ENCODE assay signal across 8 cellular contexts in the genomic region with DNA sequence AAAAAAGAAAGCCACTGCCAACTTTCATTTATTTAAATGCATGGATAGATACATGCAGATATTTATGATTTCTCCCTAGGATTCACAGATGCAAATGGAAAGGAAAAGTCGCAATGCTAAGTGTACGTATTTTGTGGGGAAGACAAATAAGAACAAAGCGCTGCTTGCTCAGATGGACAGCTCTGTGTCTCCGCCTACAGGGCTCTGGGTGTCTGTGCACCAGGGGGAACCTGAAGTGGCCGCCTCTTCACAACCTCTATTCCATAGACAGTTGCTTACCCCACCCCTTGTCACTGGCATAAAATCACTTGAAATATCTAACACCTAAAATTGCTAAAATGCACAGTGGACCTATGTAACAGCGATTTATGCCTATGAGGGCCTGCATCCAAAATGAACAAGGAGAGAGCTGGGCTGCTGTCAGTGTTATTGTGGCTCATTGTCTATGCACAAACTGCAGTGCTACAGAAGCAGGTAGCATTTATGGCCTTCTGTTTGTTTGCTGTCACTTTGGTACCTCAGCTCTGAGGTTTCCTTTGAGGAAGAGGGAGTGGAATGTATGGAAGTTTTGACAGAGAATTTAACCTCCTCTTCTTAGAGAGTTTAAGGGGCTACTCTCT. TPM values are rescaled to one million over a fixed set of nuclear protein-coding genes. Genes with fewer than 3 reads are reported as not detected.
A peak's percentile ranks its signal among the peaks of the same experiment; 100 is the strongest.
DNase-seq lines count a peak whose midpoint lies in the region; ATAC-seq and TF ChIP-seq lines count a peak whose summit lies in the region.

No MANE protein-coding gene starts in this region.

- H3K9me2 ChIP-seq in DOHH2 (replicated peaks; ENCODE audit: control insufficient read depth, low read length) (no peaks in the 10 kb centered on the region), HCT116 (ENCODE audit: insufficient read depth) (no peaks in the 10 kb centered on the region), OCI-LY1 (ENCODE audit: low read depth, low read length) (no peaks in the 10 kb centered on the region)

- H3K4me3 ChIP-seq in DOHH2 (ENCODE audit: low read length) (no peak overlapping the region), HCT116 (replicated peaks in 1 of 2; ENCODE audit: low read depth in 1 of 2, low read length in 2 of 2) (no peak overlapping the region), OCI-LY1 (ENCODE audit: low read depth, low read length, poor library complexity, severe bottlenecking) (no peak overlapping the region)

- H3K4me1 ChIP-seq in DOHH2 (ENCODE audit: control insufficient read depth, low read length): no peaks in the 10 kb centered on the region
- H3K4me1 ChIP-seq in HCT116 (ENCODE audit: control insufficient read depth in 1 of 2, insufficient read depth in 2 of 2, low read length in 2 of 2): no peaks in the 10 kb centered on the region
- no peaks in the 10 kb centered on the region for H3K4me1 ChIP-seq in OCI-LY1 (ENCODE audit: insufficient read depth, low read length, severe bottlenecking)

- BruUV-seq in HCT116 (replicated peaks; lab: Mats Ljungman, UMichigan): no TSS peak

- no peaks in the 10 kb centered on the region for H3K27me3 ChIP-seq in DOHH2 (ENCODE audit: control insufficient read depth, low read length)
- peaks cover 50% of the 10 kb centered on the region for H3K27me3 ChIP-seq in HCT116 (ENCODE audit: insufficient read depth, low read length)
- no peaks in the 10 kb centered on the region for H3K27me3 ChIP-seq in OCI-LY1 (ENCODE audit: insufficient read depth, low read length)

- H3K9ac ChIP-seq in HCT116 (ENCODE audit: low read length) (no peak overlapping the region), OCI-LY1 (ENCODE audit: low read length) (no peak overlapping the region)

- H3K79me2 ChIP-seq in DOHH2 (ENCODE audit: control insufficient read depth, low read length): no peaks in the 10 kb centered on the region
- no peaks in the 10 kb centered on the region for H3K79me2 ChIP-seq in HCT116 (ENCODE audit: insufficient read depth, low read length)
- H3K79me2 ChIP-seq in OCI-LY1 (ENCODE audit: insufficient read depth, low read length): no peaks in the 10 kb centered on the region

- TF ChIP-seq CTCF in DOHH2 (IDR thresholded peaks at IDR 0.05; ENCODE audit: low read depth, low read length, poor library complexity, severe bottlenecking): peak; percentile 57
- TF ChIP-seq CTCF in HCT116 (IDR thresholded peaks at IDR 0.05 in 2 of 3, conservative IDR thresholded peaks at IDR 0.05 in 1 of 3; ENCODE audit: borderline replicate concordance in 1 of 3, insufficient read depth in 1 of 3, low read depth in 2 of 3, low read length in 2 of 3): peak; percentile 37 to 73 (median 62); a peak in 5 of 6 replicates
- peak; percentile 61 for TF ChIP-seq CTCF in OCI-LY1 (IDR thresholded peaks at IDR 0.05; ENCODE audit: low read length)

- intact Hi-C loops in HCT116 (cut with micrococcal nuclease): loop anchor here (5.0 kb wide), 2 partner anchors 462 to 562 kb away; no protein-coding TSS in a partner anchor

- H3K9me3 ChIP-seq in DOHH2 (ENCODE audit: control insufficient read depth, insufficient read depth, low read length) (no peaks in the 10 kb centered on the region), HCT116 (ENCODE audit: control insufficient read depth in 1 of 2, insufficient read depth in 1 of 2, low read depth in 1 of 2, low read length in 2 of 2) (no peaks in the 10 kb centered on the region), OCI-LY1 (ENCODE audit: low read length) (no peaks in the 10 kb centered on the region)

- CTCF ChIA-PET in HCT116 (lab: Charles Lee): interaction anchor here (0.6 to 1.1 kb wide), 2 partner anchors 462 to 562 kb away, joined by 3 to 4 read pairs; no protein-coding TSS in a partner anchor

- H3K36me3 ChIP-seq in DOHH2 (ENCODE audit: control insufficient read depth, low read length) (no peaks in the 10 kb centered on the region), HCT116 (ENCODE audit: control insufficient read depth in 1 of 2, insufficient read depth in 2 of 2, low read length in 2 of 2) (no peaks in the 10 kb centered on the region), OCI-LY1 (ENCODE audit: insufficient read depth, low read length) (no peaks in the 10 kb centered on the region)

- no peak for TF ChIP-seq POLR2A in HCT116 (IDR thresholded peaks at IDR 0.05; ENCODE audit: borderline replicate concordance, extremely low read depth, insufficient read depth, insufficient read length)

- peak; percentile 85 for ATAC-seq in HCT116
- ATAC-seq in GM18517 (IDR thresholded peaks at IDR 0.05; ENCODE audit: unreplicated experiment): no peak

- DNase-seq in HCT116 (ENCODE audit: low read depth, low spot score): peak; percentile 10
- DNase-seq in activated T-cell treated with anti-CD3 and anti-CD28 coated beads, Interleukin-2, amount 50 U/mL, for 48 hours: peak; percentile 50 to 59
- peak; percentile 18 for DNase-seq in fibroblast of the conjunctiva (ENCODE audit: low read depth)
- peak; percentile 63 for DNase-seq in retina
- no peak for DNase-seq in NCI-H187 treated with DMSO at 0.1 percent for 48 hours (lab: John Stamatoyannopoulos, UW)

- POLR2A ChIA-PET in HCT116 (lab: Charles Lee): no interaction called here

- H3K4me2 ChIP-seq in DOHH2 (ENCODE audit: low read length) (no peak overlapping the region), HCT116 (ENCODE audit: low read length) (0 out of 2 replicates have a peak overlapping the region, but pooled peaks have one; percentile 14), OCI-LY1 (ENCODE audit: low read length) (no peak overlapping the region)

- H3K27ac ChIP-seq in DOHH2 (ENCODE audit: low read depth, low read length): no peak overlapping the region
- H3K27ac ChIP-seq in HCT116 (ENCODE audit: low read depth, low read length): no peak overlapping the region
- H3K27ac ChIP-seq in OCI-LY1 (ENCODE audit: low read depth, low read length, poor library complexity, severe bottlenecking): no peak overlapping the region

- RAD21 ChIA-PET in HCT116 (lab: Charles Lee; ENCODE audit: low non-redundant PET in 1 of 2, low total read pairs in 2 of 2, uncharacterized antibody in 2 of 2, unreplicated experiment in 2 of 2): no interaction called here

- no peak overlapping the region for H2AFZ ChIP-seq in HCT116 (ENCODE audit: low read depth, low read length, poor library complexity, severe bottlenecking)
- H2AFZ ChIP-seq in OCI-LY1 (ENCODE audit: low read length): no peak overlapping the region

- no peaks in the 10 kb centered on the region for H4K20me1 ChIP-seq in DOHH2 (ENCODE audit: control insufficient read depth, insufficient read depth, low read depth, low read length)
- H4K20me1 ChIP-seq in HCT116 (ENCODE audit: insufficient read depth): no peaks in the 10 kb centered on the region
- H4K20me1 ChIP-seq in OCI-LY1 (ENCODE audit: insufficient read depth, low read length): no peaks in the 10 kb centered on the region

- TF ChIP-seq RAD21 in HCT116 (IDR thresholded peaks at IDR 0.05; ENCODE audit: low read depth): peak; percentile 64; the same call in 1 of the 2 replicates

- H3F3A ChIP-seq in DOHH2 (ENCODE audit: control insufficient read depth, insufficient read depth): no peaks in the 10 kb centered on the region
- H3F3A ChIP-seq in OCI-LY1 (ENCODE audit: insufficient read depth, low read length): no peaks in the 10 kb centered on the region

TF ChIP-seq in HCT116, 20 proteins besides CTCF, POLR2A, EP300 and RAD21:
- TF ChIP-seq YY1 (IDR thresholded peaks at IDR 0.05; ENCODE audit: extremely low read depth, insufficient replicate concordance, low read depth, low read length): no peak

RNA-seq across cellular contexts. Expression of gene PAGE1, which starts 58.6 kb away (rescaled TPM):
- not detected for total RNA-seq in HCT116 (2021; ENCODE audit: unreplicated experiment)
- not detected in 2 replicates for polyA plus RNA-seq in HCT116 (2012)
